8 cellular contexts compared by ENCODE assay signal in genomic region chr2:143936758-143937562, GRCh38.
DNase-seq lines count a peak whose midpoint lies in the region; ATAC-seq lines count a peak whose summit lies in the region.

No MANE protein-coding gene starts in this region.

- ATAC-seq in HG02642 (IDR thresholded peaks at IDR 0.05; ENCODE audit: poor library complexity, unreplicated experiment), result peak; percentile 76

- no peaks in the 10 kb centered on the region for H3K9me3 ChIP-seq in iPS-20b (ENCODE audit: insufficient read depth, low read depth, low read length)
- H3K9me3 ChIP-seq in skeletal muscle satellite cell (replicated peaks; ENCODE audit: low read length), result no peaks in the 10 kb centered on the region

- H3K27me3 ChIP-seq in iPS-20b (ENCODE audit: insufficient read depth, low read length) (peaks cover 43% of the 10 kb centered on the region), skeletal muscle satellite cell (ENCODE audit: control insufficient read depth, insufficient read depth, low read length) (no peaks in the 10 kb centered on the region)

- H3K9ac ChIP-seq in iPS-20b (ENCODE audit: low read depth, low read length) (peak overlapping the region; percentile 57; the same call in 1 of the 2 replicates), skeletal muscle satellite cell (ENCODE audit: low read depth, low read length) (peak overlapping the region; percentile 76)

- peak overlapping the region; percentile 99 for H3K4me2 ChIP-seq in skeletal muscle satellite cell (ENCODE audit: low read length)

- H3K4me3 ChIP-seq in iPS-20b (ENCODE audit: low read length), result peak overlapping the region; percentile 67
- peak overlapping the region; percentile 85 for H3K4me3 ChIP-seq in skeletal muscle satellite cell (ENCODE audit: low read length)

- H3K36me3 ChIP-seq in iPS-20b (ENCODE audit: insufficient read depth, low read depth, low read length) (no peaks in the 10 kb centered on the region), skeletal muscle satellite cell (ENCODE audit: insufficient read depth, low read length) (no peaks in the 10 kb centered on the region)

- peaks cover 35% of the 10 kb centered on the region; the same call in 1 of the 2 replicates for H3K4me1 ChIP-seq in iPS-20b (ENCODE audit: insufficient read depth, low read length)
- H3K4me1 ChIP-seq in skeletal muscle satellite cell (ENCODE audit: control insufficient read depth, insufficient read depth, low read length), result peaks cover 44% of the 10 kb centered on the region

- H3K27ac ChIP-seq in iPS-20b (ENCODE audit: low read length), result no peak overlapping the region

- peak; percentile 36 for DNase-seq in DMS53 (lab: John Stamatoyannopoulos, UW)
- no peak for DNase-seq in DMS53 treated with DMSO at 0.1 percent for 48 hours (lab: John Stamatoyannopoulos, UW; ENCODE audit: unreplicated experiment)
- DNase-seq in NCI-H526 treated with DMSO at 0.1 percent for 48 hours (lab: John Stamatoyannopoulos, UW), result peak; percentile 70
- DNase-seq in astrocyte of the hippocampus (ENCODE audit: low read depth, low spot score), result peak; percentile 79
- DNase-seq in mesenteric fat pad (ENCODE audit: low spot score), result no peak

Comparison
In these comparisons a context has a peak if more than half of its experiments do, and no peak if none do; other contexts are left out.
1. DNase-seq: peak in DMS53 (single experiment), NCI-H526 treated with DMSO at 0.1 percent for 48 hours (single experiment) and astrocyte of the hippocampus (single experiment); none in DMS53 treated with DMSO at 0.1 percent for 48 hours (single experiment) and mesenteric fat pad (single experiment).